8 cellular contexts compared by ENCODE assay signal in the genomic region with DNA sequence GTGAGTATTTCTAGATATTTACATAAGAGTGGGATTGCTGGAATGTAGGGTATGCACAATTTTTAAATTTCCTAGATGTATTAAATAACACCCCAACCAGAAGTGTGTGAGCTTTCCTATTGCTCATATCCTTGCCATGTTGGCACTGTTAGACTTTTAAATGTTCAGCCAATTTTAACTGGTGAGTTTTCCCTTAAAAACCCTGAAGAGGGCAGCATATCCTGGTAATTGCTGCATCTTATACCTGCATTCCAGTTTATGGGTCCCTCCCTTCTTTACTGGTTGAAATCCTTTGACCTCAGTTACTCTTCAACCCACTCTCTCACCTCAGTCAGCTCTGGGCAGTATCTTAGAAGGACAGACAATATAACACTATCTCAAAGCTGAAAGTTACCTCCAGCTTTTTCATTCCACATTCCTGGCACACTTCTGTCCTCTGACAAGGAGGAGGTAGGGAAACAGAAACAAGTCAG.
DNase-seq lines count a peak whose midpoint lies in the region; ATAC-seq and TF ChIP-seq lines count a peak whose summit lies in the region.

No MANE protein-coding gene starts in this region.

- peak; percentile 43 for DNase-seq in ELF-1 (ENCODE audit: low read depth, low spot score)
- DNase-seq in Kasumi-1 (lab: John Stamatoyannopoulos, UW) = peak; percentile 54 to 63
- DNase-seq in MCF 10A (ENCODE audit: unreplicated experiment) = peak; percentile 79
- DNase-seq in mesenchymal stem cell = peak; percentile 81
- DNase-seq in pons (ENCODE audit: low spot score) = no peak
- no peak for DNase-seq in germinal center (ENCODE audit: low spot score)
- DNase-seq in GOT3 (lab: John Stamatoyannopoulos, UW) = no peak

- CTCF ChIA-PET in MCF 10A (lab: Yijun Ruan, JAX) = interaction anchor here (0.6 to 5.2 kb wide), 61 partner anchors 8 to 1551 kb away, joined by 3 to 43 read pairs (median 4); a partner anchor contains a TSS

- H2BK5ac ChIP-seq in mesenchymal stem cell (ENCODE audit: low read depth, low read length, poor library complexity, severe bottlenecking) = no peak overlapping the region

- H2BK12ac ChIP-seq in mesenchymal stem cell (ENCODE audit: low read length in 2 of 2) = peak overlapping the region in 1 of 2 experiments; percentile 63

- H3K14ac ChIP-seq in mesenchymal stem cell (ENCODE audit: low read length in 2 of 2) = no peak overlapping the region

- no peak for ATAC-seq in HG02938 (IDR thresholded peaks at IDR 0.05; ENCODE audit: unreplicated experiment)

- H3K9ac ChIP-seq in mesenchymal stem cell (ENCODE audit: low read length) = peak overlapping the region; percentile 82

- no peaks in the 10 kb centered on the region for H3K9me3 ChIP-seq in mesenchymal stem cell (ENCODE audit: control insufficient read depth, low read length)

- H3K36me3 ChIP-seq in mesenchymal stem cell (ENCODE audit: control insufficient read depth in 1 of 2, insufficient read depth in 2 of 2, low read depth in 1 of 2, low read length in 2 of 2) = no peaks in the 10 kb centered on the region

- no peaks in the 10 kb centered on the region for H3K79me1 ChIP-seq in mesenchymal stem cell (replicated peaks; ENCODE audit: low read length, poor library complexity, severe bottlenecking)

- H2BK15ac ChIP-seq in mesenchymal stem cell (ENCODE audit: low read depth, poor library complexity, severe bottlenecking) = no peak overlapping the region

- no peak overlapping the region for H2AK5ac ChIP-seq in mesenchymal stem cell (ENCODE audit: low read length, severe bottlenecking)

- H3K36me3 Mint-ChIP-seq in MCF 10A (ENCODE audit: insufficient read depth, unreplicated experiment) = no peaks in the 10 kb centered on the region

- POLR2A ChIA-PET in MCF 10A (lab: Yijun Ruan, JAX) = interaction anchor here (0.6 to 4.1 kb wide), 10 partner anchors 9 to 328 kb away, joined by 3 to 31 read pairs (median 4); a partner anchor contains a TSS

- H3K4ac ChIP-seq in mesenchymal stem cell (ENCODE audit: low read depth in 1 of 2, low read length in 2 of 2) = peak overlapping the region in 1 of 2 experiments; percentile 4

- no TSS peak for BruUV-seq in MCF 10A (replicated peaks; lab: Mats Ljungman, UMichigan)

- H4K91ac ChIP-seq in mesenchymal stem cell (ENCODE audit: low read length) = no peak overlapping the region

- no peak overlapping the region for H3K4me3 Mint-ChIP-seq in MCF 10A (ENCODE audit: unreplicated experiment)

- no peak overlapping the region for H4K8ac ChIP-seq in mesenchymal stem cell (ENCODE audit: low read length)

- no peak overlapping the region for H3K4me3 ChIP-seq in mesenchymal stem cell (ENCODE audit: insufficient read depth in 1 of 2, low read depth in 1 of 2, low read length in 2 of 2)

- no peak overlapping the region for H2BK120ac ChIP-seq in mesenchymal stem cell (ENCODE audit: low read depth, low read length)

- peak overlapping the region; percentile 21 for H3K4me2 ChIP-seq in mesenchymal stem cell (ENCODE audit: low read length, poor library complexity, severe bottlenecking)

- peaks cover 1% of the 10 kb centered on the region for H3K4me1 ChIP-seq in mesenchymal stem cell (ENCODE audit: control insufficient read depth, insufficient read depth, low read depth, low read length)

- H3K4me1 Mint-ChIP-seq in MCF 10A (ENCODE audit: insufficient read depth, unreplicated experiment) = peaks cover 43% of the 10 kb centered on the region

- H3K27me3 ChIP-seq in mesenchymal stem cell (ENCODE audit: control insufficient read depth in 1 of 2, insufficient read depth in 1 of 2, low read length in 2 of 2) = no peaks in the 10 kb centered on the region

- intact Hi-C loops in MCF 10A (cut with micrococcal nuclease) = loop anchor here (1.0 to 5.0 kb wide), 4 partner anchors 127 to 767 kb away; no protein-coding TSS in a partner anchor

- no peak overlapping the region for H2AFZ ChIP-seq in mesenchymal stem cell (ENCODE audit: low read depth, low read length)

- H3K18ac ChIP-seq in mesenchymal stem cell (ENCODE audit: low read depth in 1 of 2, low read length in 2 of 2) = no peak overlapping the region

- H3K27me3 Mint-ChIP-seq in MCF 10A (ENCODE audit: insufficient read depth, unreplicated experiment) = no peaks in the 10 kb centered on the region

- H3K27ac ChIP-seq in mesenchymal stem cell (ENCODE audit: low read length, poor library complexity, severe bottlenecking) = peak overlapping the region; percentile 95

- TF ChIP-seq CTCF in MCF 10A (IDR thresholded peaks at IDR 0.05; ENCODE audit: unreplicated experiment) = peak; percentile 58

- peak overlapping the region; percentile 49 for H3K27ac Mint-ChIP-seq in MCF 10A (ENCODE audit: low read depth, unreplicated experiment)

- no peaks in the 10 kb centered on the region for H3K9me3 Mint-ChIP-seq in MCF 10A (ENCODE audit: unreplicated experiment)

- no peak overlapping the region for H3K23ac ChIP-seq in mesenchymal stem cell (ENCODE audit: low read length in 2 of 2)

Comparison
In these comparisons a context has a peak if more than half of its experiments do, and no peak if none do; other contexts are left out.
1. DNase-seq: peak in ELF-1 (single experiment), Kasumi-1 (2 of 2), MCF 10A (single experiment) and mesenchymal stem cell (single experiment); none in pons (single experiment), germinal center (single experiment) and GOT3 (single experiment).